ENCODE assay signal across 8 cellular contexts in genomic region chr2:38375711-38376345, GRCh38.
A peak's percentile ranks its signal among the peaks of the same experiment; 100 is the strongest.
DNase-seq lines count a peak whose midpoint lies in the region; ATAC-seq lines count a peak whose summit lies in the region.

No MANE protein-coding gene starts in this region.

- DNase-seq in GM03348 (ENCODE audit: low spot score): peak; percentile 16
- DNase-seq in astrocyte of the hippocampus (ENCODE audit: low read depth, low spot score): peak; percentile 25
- DNase-seq in kidney glomerular epithelial cell (lab: John Stamatoyannopoulos, UW): peak; percentile 51
- DNase-seq in stimulated activated naive CD8-positive, alpha-beta T cell treated with anti-CD3 and anti-CD28 coated beads, Interleukin-15, amount 100 ng/mL, for 72 hours: no peak
- DNase-seq in globus pallidus (ENCODE audit: low spot score): no peak
- DNase-seq in middle frontal gyrus (ENCODE audit: extremely low spot score, low spot score): no peak

- H3K9ac ChIP-seq in HUES6 (ENCODE audit: low read length): peak overlapping the region; percentile 99

- no peaks in the 10 kb centered on the region for H3K27me3 Mint-ChIP-seq in stimulated activated naive CD8-positive, alpha-beta T cell treated with anti-CD3 and anti-CD28 coated beads, Interleukin-15, amount 100 ng/mL, for 72 hours

- peak overlapping the region; percentile 94 to 95 for H3K4me3 Mint-ChIP-seq in stimulated activated naive CD8-positive, alpha-beta T cell treated with anti-CD3 and anti-CD28 coated beads, Interleukin-15, amount 100 ng/mL, for 72 hours

- no peaks in the 10 kb centered on the region for H3K9me3 Mint-ChIP-seq in stimulated activated naive CD8-positive, alpha-beta T cell treated with anti-CD3 and anti-CD28 coated beads, Interleukin-15, amount 100 ng/mL, for 72 hours

- ATAC-seq in stimulated activated naive CD8-positive, alpha-beta T cell treated with anti-CD3 and anti-CD28 coated beads, Interleukin-15, amount 100 ng/mL, for 72 hours: no peak
- ATAC-seq in HG02588 (IDR thresholded peaks at IDR 0.05; ENCODE audit: unreplicated experiment): no peak

- no peak overlapping the region for H3K27ac ChIP-seq in HUES6 (ENCODE audit: low read depth, low read length)

- no peaks in the 10 kb centered on the region for H3K27me3 ChIP-seq in HUES6 (ENCODE audit: control insufficient read depth, insufficient read depth, low read length)

- H3K4me3 ChIP-seq in HUES6 (ENCODE audit: low read depth, low read length): peak overlapping the region; percentile 73

- H3K9me3 ChIP-seq in HUES6 (ENCODE audit: control insufficient read depth, insufficient read depth, low read depth, low read length): no peaks in the 10 kb centered on the region

- peaks cover 5% of the 10 kb centered on the region; the same call in 1 of the 2 replicates for H3K36me3 ChIP-seq in HUES6 (ENCODE audit: control insufficient read depth, insufficient read depth, low read length)

- peaks cover 59% of the 10 kb centered on the region for H3K4me1 Mint-ChIP-seq in stimulated activated naive CD8-positive, alpha-beta T cell treated with anti-CD3 and anti-CD28 coated beads, Interleukin-15, amount 100 ng/mL, for 72 hours

- H3K27ac Mint-ChIP-seq in stimulated activated naive CD8-positive, alpha-beta T cell treated with anti-CD3 and anti-CD28 coated beads, Interleukin-15, amount 100 ng/mL, for 72 hours: peak overlapping the region; percentile 96 to 97

- H3K4me1 ChIP-seq in HUES6 (ENCODE audit: control insufficient read depth, insufficient read depth, low read length): peaks cover 20% of the 10 kb centered on the region

Comparison
In these comparisons a context has a peak if more than half of its experiments do, and no peak if none do; other contexts are left out.
1. DNase-seq: peak in GM03348 (single experiment), astrocyte of the hippocampus (single experiment) and kidney glomerular epithelial cell (single experiment); none in stimulated activated naive CD8-positive, alpha-beta T cell treated with anti-CD3 and anti-CD28 coated beads, Interleukin-15, amount 100 ng/mL, for 72 hours (0 of 2), globus pallidus (single experiment) and middle frontal gyrus (single experiment).